ENCODE assay signal across 33 cellular contexts in the genomic region with DNA sequence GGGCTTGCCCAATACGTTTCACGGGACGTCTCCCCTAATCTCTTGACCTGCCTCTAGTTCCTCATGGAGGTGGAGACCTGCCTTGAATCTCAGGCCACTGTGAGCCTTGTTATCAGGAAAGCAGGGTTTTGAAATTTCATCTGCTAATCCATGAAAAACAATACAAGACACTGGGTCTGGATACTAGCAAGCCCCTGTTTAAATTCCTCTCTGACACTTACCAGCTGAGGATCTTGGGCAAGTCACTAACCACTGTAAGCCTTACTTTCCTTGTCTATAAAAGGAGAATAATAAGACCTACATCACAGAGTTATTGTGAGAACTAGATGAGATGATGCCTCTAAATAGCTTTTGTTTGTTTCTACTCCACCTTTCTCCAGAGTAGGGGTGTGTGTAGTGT.
"Had no signal": no experiment of that assay in that cellular context is flagged by ENCODE, and none has a peak within 500 bp of the region (broad histone marks: within the 10 kb centered on the region; RNA-seq: fewer than 3 reads in every experiment).

No MANE protein-coding gene starts in this region.

- H3K27ac Mint-ChIP-seq: activated B cell treated with CpG ODN at 0.5 μM for 24 hours; activated CD8-positive, alpha-beta T cell treated with anti-CD3 and anti-CD28 coated beads for 36 hours; activated naive CD4-positive, alpha-beta T cell treated with anti-CD3 and anti-CD28 coated beads for 36 hours; activated naive CD4-positive, alpha-beta T cell treated with anti-CD3 and anti-CD28 coated beads, Interleukin-2, amount 50 U/mL, for 24 hours; activated naive CD8-positive, alpha-beta T cell treated with anti-CD3 and anti-CD28 coated beads for 36 hours; activated naive CD8-positive, alpha-beta T cell treated with anti-CD3 and anti-CD28 coated beads, Interleukin-2, amount 50 U/mL, for 24 hours; activated T-helper 1 cell treated with anti-CD3 and anti-CD28 coated beads, Interleukin-12 subunit alpha, Interleukin-12 subunit beta, Interleukin-2, Interleukin-4 antibody, amounts not matched to agents 30 ng/mL and 10 ng/mL and 1 ng/mL, durations not matched to agents 14 hours and 24 hours and 36 hours; activated T-helper 2 cell treated with anti-CD3 and anti-CD28 coated beads, Interferon-gamma antibody, Interleukin-2, Interleukin-4, amounts not matched to agents 10 μg/mL and 5 μg/mL and 100 μg/mL, durations not matched to agents 14 hours and 24 hours and 36 hours; effector memory CD8-positive, alpha-beta T cell; T-helper 17 cell; T-helper 2 cell treated with Interferon-gamma antibody and Interleukin-4, amounts not matched to agents 5 μg/mL and 100 μg/mL, for 36 hours had no signal

- H3K27ac ChIP-seq: adrenal gland, ascending aorta, brain microvascular endothelial cell, foreskin keratinocyte, gastrocnemius medialis, WERI-Rb-1 had no signal

- H3K36me3 Mint-ChIP-seq: activated naive CD4-positive, alpha-beta T cell treated with anti-CD3 and anti-CD28 coated beads, Interleukin-2, amount 50 U/mL, for 24 hours; activated naive CD8-positive, alpha-beta T cell treated with anti-CD3 and anti-CD28 coated beads for 36 hours had no signal

- H3K27me3 ChIP-seq: adrenal gland, ascending aorta, brain microvascular endothelial cell, esophagus muscularis mucosa, foreskin keratinocyte had no signal

- H3K4me3 Mint-ChIP-seq: activated B cell treated with CpG ODN at 0.5 μM for 24 hours; activated CD8-positive, alpha-beta T cell treated with anti-CD3 and anti-CD28 coated beads for 36 hours; activated naive CD4-positive, alpha-beta T cell treated with anti-CD3 and anti-CD28 coated beads for 36 hours; activated naive CD4-positive, alpha-beta T cell treated with anti-CD3 and anti-CD28 coated beads, Interleukin-2, amount 50 U/mL, for 24 hours; activated naive CD8-positive, alpha-beta T cell treated with anti-CD3 and anti-CD28 coated beads for 36 hours; activated naive CD8-positive, alpha-beta T cell treated with anti-CD3 and anti-CD28 coated beads, Interleukin-2, amount 50 U/mL, for 24 hours; activated T-helper 1 cell treated with anti-CD3 and anti-CD28 coated beads, Interleukin-12 subunit alpha, Interleukin-12 subunit beta, Interleukin-2, Interleukin-4 antibody, amounts not matched to agents 30 ng/mL and 10 ng/mL and 1 ng/mL, durations not matched to agents 14 hours and 24 hours and 36 hours; effector memory CD8-positive, alpha-beta T cell; T-helper 17 cell; T-helper 2 cell treated with Interferon-gamma antibody and Interleukin-4, amounts not matched to agents 5 μg/mL and 100 μg/mL, for 36 hours had no signal

- H3K9me3 ChIP-seq: adrenal gland, ascending aorta, esophagus muscularis mucosa, gastrocnemius medialis had no signal

- H3K36me3 ChIP-seq: adrenal gland, ascending aorta, brain microvascular endothelial cell, esophagus muscularis mucosa, gastrocnemius medialis, WERI-Rb-1 had no signal

- DNase-seq: activated B cell treated with CpG ODN at 0.5 μM for 24 hours; activated CD4-positive, alpha-beta T cell treated with anti-CD3 and anti-CD28 coated beads for 48 hours; activated CD4-positive, alpha-beta T cell treated with anti-CD3 and anti-CD28 coated beads, Interleukin-2, amount 50 U/mL, for 1 hour; activated CD4-positive, alpha-beta T cell treated with anti-CD3 and anti-CD28 coated beads, Interleukin-2, amount 50 U/mL, for 48 hours; activated CD8-positive, alpha-beta memory T cell treated with anti-CD3 and anti-CD28 coated beads for 24 hours; activated CD8-positive, alpha-beta memory T cell treated with anti-CD3 and anti-CD28 coated beads, Interleukin-2, amount 50 U/mL, for 4 hours; activated CD8-positive, alpha-beta T cell treated with anti-CD3 and anti-CD28 coated beads for 36 hours; activated effector memory CD4-positive, alpha-beta T cell treated with anti-CD3 and anti-CD28 coated beads, Interleukin-2, amount 50 U/mL, for 16 hours; activated naive CD4-positive, alpha-beta T cell treated with anti-CD3 and anti-CD28 coated beads for 36 hours; activated naive CD8-positive, alpha-beta T cell treated with anti-CD3 and anti-CD28 coated beads for 36 hours; activated naive CD8-positive, alpha-beta T cell treated with anti-CD3 and anti-CD28 coated beads, Interleukin-2, amount 50 U/mL, for 24 hours; activated T-cell treated with anti-CD3 and anti-CD28 coated beads, Interleukin-2, amount 50 U/mL, for 1 hour; activated T-cell treated with anti-CD3 and anti-CD28 coated beads, Interleukin-2, amount 50 U/mL, for 48 hours; adrenal gland; brain microvascular endothelial cell; cortex of kidney; dermis blood vessel endothelial cell; effector CD4-positive, alpha-beta T cell; effector memory CD8-positive, alpha-beta T cell; erythroblast; foreskin keratinocyte; gastrocnemius medialis; T-helper 1 cell; T-helper 17 cell; T1000; WERI-Rb-1 had no signal

- H3K4me1 Mint-ChIP-seq: activated B cell treated with CpG ODN at 0.5 μM for 24 hours; activated naive CD4-positive, alpha-beta T cell treated with anti-CD3 and anti-CD28 coated beads, Interleukin-2, amount 50 U/mL, for 24 hours; activated naive CD8-positive, alpha-beta T cell treated with anti-CD3 and anti-CD28 coated beads for 36 hours; activated naive CD8-positive, alpha-beta T cell treated with anti-CD3 and anti-CD28 coated beads, Interleukin-2, amount 50 U/mL, for 24 hours; T-helper 17 cell had no signal

- H3K4me3 ChIP-seq: adrenal gland, ascending aorta, esophagus muscularis mucosa, gastrocnemius medialis had no signal

- H3K9me3 Mint-ChIP-seq: activated B cell treated with CpG ODN at 0.5 μM for 24 hours; activated CD8-positive, alpha-beta T cell treated with anti-CD3 and anti-CD28 coated beads for 36 hours; activated naive CD4-positive, alpha-beta T cell treated with anti-CD3 and anti-CD28 coated beads for 36 hours; activated naive CD4-positive, alpha-beta T cell treated with anti-CD3 and anti-CD28 coated beads, Interleukin-2, amount 50 U/mL, for 24 hours; activated naive CD8-positive, alpha-beta T cell treated with anti-CD3 and anti-CD28 coated beads, Interleukin-2, amount 50 U/mL, for 24 hours; activated T-helper 1 cell treated with anti-CD3 and anti-CD28 coated beads, Interleukin-12 subunit alpha, Interleukin-12 subunit beta, Interleukin-2, Interleukin-4 antibody, amounts not matched to agents 30 ng/mL and 10 ng/mL and 1 ng/mL, durations not matched to agents 14 hours and 24 hours and 36 hours; activated T-helper 2 cell treated with anti-CD3 and anti-CD28 coated beads, Interferon-gamma antibody, Interleukin-2, Interleukin-4, amounts not matched to agents 10 μg/mL and 5 μg/mL and 100 μg/mL, durations not matched to agents 14 hours and 24 hours and 36 hours; effector memory CD8-positive, alpha-beta T cell had no signal

- ATAC-seq: activated CD4-positive, CD25-positive, alpha-beta regulatory T cell treated with anti-CD3 and anti-CD28 coated beads, Interleukin-2, amount 50 U/mL, for 24 hours; activated CD8-positive, alpha-beta T cell treated with anti-CD3 and anti-CD28 coated beads for 36 hours; activated naive CD8-positive, alpha-beta T cell treated with anti-CD3 and anti-CD28 coated beads, Interleukin-2, amount 50 U/mL, for 24 hours; effector memory CD8-positive, alpha-beta T cell; foreskin keratinocyte; gastrocnemius medialis; T-helper 17 cell had no signal

- H3K4me1 ChIP-seq: adrenal gland, ascending aorta, foreskin keratinocyte, gastrocnemius medialis had no signal

- H3K27me3 Mint-ChIP-seq: T-helper 17 cell had no signal
